Comparison of ENCODE assay signal across 3 cellular contexts in the genomic region with DNA sequence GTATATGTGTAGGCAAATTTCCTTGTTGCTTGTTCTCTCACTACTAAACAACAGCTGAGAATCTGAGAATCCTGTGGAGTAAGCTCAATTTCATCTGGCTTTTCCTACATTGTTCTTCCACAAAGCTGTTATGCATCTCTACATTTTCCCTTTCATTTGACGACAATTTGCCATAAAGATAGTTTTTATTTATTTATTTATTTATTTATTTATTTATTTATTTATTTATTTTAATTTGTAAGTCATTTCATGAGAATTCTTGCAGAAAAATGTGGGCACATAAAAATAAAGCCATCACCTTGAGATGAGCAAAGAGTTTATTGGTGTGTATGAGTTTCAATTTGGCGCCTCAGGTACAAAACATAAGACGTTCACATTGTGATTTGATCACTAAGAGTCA.
TF ChIP-seq lines count a peak whose summit lies in the region.

No MANE protein-coding gene starts in this region.

TF ChIP-seq in GM23338, 12 proteins besides CTCF, POLR2A, EP300 and RAD21 (continued from another document and continues in another):
- TF ChIP-seq, protein P1, sequence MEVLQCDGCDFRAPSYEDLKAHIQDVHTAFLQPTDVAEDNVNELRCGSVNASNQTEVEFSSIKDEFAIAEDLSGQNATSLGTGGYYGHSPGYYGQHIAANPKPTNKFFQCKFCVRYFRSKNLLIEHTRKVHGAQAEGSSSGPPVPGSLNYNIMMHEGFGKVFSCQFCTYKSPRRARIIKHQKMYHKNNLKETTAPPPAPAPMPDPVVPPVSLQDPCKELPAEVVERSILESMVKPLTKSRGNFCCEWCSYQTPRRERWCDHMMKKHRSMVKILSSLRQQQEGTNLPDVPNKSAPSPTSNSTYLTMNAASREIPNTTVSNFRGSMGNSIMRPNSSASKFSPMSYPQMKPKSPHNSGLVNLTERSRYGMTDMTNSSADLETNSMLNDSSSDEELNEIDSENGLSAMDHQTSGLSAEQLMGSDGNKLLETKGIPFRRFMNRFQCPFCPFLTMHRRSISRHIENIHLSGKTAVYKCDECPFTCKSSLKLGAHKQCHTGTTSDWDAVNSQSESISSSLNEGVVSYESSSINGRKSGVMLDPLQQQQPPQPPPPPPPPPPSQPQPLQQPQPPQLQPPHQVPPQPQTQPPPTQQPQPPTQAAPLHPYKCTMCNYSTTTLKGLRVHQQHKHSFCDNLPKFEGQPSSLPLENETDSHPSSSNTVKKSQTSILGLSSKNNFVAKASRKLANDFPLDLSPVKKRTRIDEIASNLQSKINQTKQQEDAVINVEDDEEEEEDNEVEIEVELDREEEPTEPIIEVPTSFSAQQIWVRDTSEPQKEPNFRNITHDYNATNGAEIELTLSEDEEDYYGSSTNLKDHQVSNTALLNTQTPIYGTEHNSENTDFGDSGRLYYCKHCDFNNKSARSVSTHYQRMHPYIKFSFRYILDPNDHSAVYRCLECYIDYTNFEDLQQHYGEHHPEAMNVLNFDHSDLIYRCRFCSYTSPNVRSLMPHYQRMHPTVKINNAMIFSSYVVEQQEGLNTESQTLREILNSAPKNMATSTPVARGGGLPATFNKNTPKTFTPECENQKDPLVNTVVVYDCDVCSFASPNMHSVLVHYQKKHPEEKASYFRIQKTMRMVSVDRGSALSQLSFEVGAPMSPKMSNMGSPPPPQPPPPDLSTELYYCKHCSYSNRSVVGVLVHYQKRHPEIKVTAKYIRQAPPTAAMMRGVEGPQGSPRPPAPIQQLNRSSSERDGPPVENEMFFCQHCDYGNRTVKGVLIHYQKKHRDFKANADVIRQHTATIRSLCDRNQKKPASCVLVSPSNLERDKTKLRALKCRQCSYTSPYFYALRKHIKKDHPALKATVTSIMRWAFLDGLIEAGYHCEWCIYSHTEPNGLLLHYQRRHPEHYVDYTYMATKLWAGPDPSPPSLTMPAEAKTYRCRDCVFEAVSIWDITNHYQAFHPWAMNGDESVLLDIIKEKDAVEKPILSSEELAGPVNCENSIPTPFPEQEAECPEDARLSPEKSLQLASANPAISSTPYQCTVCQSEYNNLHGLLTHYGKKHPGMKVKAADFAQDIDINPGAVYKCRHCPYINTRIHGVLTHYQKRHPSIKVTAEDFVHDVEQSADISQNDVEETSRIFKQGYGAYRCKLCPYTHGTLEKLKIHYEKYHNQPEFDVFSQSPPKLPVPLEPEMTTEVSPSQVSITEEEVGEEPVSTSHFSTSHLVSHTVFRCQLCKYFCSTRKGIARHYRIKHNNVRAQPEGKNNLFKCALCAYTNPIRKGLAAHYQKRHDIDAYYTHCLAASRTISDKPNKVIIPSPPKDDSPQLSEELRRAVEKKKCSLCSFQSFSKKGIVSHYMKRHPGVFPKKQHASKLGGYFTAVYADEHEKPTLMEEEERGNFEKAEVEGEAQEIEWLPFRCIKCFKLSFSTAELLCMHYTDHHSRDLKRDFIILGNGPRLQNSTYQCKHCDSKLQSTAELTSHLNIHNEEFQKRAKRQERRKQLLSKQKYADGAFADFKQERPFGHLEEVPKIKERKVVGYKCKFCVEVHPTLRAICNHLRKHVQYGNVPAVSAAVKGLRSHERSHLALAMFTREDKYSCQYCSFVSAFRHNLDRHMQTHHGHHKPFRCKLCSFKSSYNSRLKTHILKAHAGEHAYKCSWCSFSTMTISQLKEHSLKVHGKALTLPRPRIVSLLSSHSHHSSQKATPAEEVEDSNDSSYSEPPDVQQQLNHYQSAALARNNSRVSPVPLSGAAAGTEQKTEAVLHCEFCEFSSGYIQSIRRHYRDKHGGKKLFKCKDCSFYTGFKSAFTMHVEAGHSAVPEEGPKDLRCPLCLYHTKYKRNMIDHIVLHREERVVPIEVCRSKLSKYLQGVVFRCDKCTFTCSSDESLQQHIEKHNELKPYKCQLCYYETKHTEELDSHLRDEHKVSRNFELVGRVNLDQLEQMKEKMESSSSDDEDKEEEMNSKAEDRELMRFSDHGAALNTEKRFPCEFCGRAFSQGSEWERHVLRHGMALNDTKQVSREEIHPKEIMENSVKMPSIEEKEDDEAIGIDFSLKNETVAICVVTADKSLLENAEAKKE (CRISPR knock-in tag; IDR thresholded peaks at IDR 0.05) = no peak

TF ChIP-seq in HEK293, 187 proteins besides CTCF, POLR2A, EP300 and RAD21 (continued from another document and continues in another):
- TF ChIP-seq ZNF394 (tag by site-specific recombination; IDR thresholded peaks at IDR 0.05; ENCODE audit: borderline replicate concordance) = peak; percentile 60; the same call in 1 of the 2 replicates
- TF ChIP-seq, protein P2, sequence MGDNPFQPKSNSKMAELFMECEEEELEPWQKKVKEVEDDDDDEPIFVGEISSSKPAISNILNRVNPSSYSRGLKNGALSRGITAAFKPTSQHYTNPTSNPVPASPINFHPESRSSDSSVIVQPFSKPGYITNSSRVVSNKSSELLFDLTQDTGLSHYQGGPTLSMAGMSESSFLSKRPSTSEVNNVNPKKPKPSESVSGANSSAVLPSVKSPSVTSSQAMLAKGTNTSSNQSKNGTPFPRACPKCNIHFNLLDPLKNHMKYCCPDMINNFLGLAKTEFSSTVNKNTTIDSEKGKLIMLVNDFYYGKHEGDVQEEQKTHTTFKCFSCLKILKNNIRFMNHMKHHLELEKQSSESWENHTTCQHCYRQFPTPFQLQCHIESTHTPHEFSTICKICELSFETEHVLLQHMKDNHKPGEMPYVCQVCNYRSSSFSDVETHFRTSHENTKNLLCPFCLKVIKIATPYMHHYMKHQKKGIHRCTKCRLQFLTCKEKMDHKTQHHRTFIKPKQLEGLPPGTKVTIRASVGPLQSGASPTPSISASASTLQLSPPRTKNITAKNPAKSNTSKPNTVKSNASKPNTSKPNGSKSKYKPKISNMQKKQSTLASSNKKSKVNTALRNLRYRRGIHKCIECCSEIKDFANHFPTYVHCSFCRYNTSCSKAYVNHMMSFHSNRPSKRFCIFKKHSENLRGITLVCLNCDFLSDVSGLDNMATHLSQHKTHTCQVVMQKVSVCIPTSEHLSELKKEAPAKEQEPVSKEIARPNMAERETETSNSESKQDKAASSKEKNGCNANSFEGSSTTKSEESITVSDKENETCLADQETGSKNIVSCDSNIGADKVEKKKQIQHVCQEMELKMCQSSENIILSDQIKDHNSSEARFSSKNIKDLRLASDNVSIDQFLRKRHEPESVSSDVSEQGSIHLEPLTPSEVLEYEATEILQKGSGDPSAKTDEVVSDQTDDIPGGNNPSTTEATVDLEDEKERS (tag by site-specific recombination; IDR thresholded peaks at IDR 0.05) = no peak
- TF ChIP-seq, protein P3, sequence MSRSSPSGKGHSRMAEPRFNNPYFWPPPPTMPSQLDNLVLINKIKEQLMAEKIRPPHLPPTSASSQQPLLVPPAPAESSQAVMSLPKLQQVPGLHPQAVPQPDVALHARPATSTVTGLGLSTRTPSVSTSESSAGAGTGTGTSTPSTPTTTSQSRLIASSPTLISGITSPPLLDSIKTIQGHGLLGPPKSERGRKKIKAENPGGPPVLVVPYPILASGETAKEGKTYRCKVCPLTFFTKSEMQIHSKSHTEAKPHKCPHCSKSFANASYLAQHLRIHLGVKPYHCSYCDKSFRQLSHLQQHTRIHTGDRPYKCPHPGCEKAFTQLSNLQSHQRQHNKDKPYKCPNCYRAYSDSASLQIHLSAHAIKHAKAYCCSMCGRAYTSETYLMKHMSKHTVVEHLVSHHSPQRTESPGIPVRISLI (tag by site-specific recombination; IDR thresholded peaks at IDR 0.05) = no peak
- no peak for TF ChIP-seq ZNF146 (tag by site-specific recombination; IDR thresholded peaks at IDR 0.05)
- TF ChIP-seq ZNF24 (tag by site-specific recombination; IDR thresholded peaks at IDR 0.05) = no peak
- TF ChIP-seq, protein P4, sequence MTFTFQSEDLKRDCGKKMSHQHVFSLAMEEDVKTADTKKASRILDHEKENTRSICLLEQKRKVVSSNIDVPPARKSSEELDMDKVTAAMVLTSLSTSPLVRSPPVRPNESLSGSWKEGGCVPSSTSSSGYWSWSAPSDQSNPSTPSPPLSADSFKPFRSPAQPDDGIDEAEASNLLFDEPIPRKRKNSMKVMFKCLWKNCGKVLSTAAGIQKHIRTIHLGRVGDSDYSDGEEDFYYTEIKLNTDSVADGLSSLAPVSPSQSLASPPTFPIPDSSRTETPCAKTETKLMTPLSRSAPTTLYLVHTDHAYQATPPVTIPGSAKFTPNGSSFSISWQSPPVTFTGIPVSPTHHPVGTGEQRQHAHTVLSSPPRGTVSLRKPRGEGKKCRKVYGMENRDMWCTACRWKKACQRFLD (tag by site-specific recombination; IDR thresholded peaks at IDR 0.05) = no peak
- no peak for TF ChIP-seq KLF10 (tag by site-specific recombination; IDR thresholded peaks at IDR 0.05)
- TF ChIP-seq ZNF768 (tag by site-specific recombination; IDR thresholded peaks at IDR 0.05) = no peak
- TF ChIP-seq ZNF175 (tag by site-specific recombination; IDR thresholded peaks at IDR 0.05) = no peak
- no peak for TF ChIP-seq ZFP69B (tag by site-specific recombination; IDR thresholded peaks at IDR 0.05)
- no peak for TF ChIP-seq ZSCAN30 (tag by site-specific recombination; IDR thresholded peaks at IDR 0.05)

TF ChIP-seq in SK-N-SH treated with all-trans-retinoic acid at 6 μM for 48 hours, 23 proteins besides CTCF, POLR2A, EP300 and RAD21 (continued from another document):
- TF ChIP-seq, protein P5, sequence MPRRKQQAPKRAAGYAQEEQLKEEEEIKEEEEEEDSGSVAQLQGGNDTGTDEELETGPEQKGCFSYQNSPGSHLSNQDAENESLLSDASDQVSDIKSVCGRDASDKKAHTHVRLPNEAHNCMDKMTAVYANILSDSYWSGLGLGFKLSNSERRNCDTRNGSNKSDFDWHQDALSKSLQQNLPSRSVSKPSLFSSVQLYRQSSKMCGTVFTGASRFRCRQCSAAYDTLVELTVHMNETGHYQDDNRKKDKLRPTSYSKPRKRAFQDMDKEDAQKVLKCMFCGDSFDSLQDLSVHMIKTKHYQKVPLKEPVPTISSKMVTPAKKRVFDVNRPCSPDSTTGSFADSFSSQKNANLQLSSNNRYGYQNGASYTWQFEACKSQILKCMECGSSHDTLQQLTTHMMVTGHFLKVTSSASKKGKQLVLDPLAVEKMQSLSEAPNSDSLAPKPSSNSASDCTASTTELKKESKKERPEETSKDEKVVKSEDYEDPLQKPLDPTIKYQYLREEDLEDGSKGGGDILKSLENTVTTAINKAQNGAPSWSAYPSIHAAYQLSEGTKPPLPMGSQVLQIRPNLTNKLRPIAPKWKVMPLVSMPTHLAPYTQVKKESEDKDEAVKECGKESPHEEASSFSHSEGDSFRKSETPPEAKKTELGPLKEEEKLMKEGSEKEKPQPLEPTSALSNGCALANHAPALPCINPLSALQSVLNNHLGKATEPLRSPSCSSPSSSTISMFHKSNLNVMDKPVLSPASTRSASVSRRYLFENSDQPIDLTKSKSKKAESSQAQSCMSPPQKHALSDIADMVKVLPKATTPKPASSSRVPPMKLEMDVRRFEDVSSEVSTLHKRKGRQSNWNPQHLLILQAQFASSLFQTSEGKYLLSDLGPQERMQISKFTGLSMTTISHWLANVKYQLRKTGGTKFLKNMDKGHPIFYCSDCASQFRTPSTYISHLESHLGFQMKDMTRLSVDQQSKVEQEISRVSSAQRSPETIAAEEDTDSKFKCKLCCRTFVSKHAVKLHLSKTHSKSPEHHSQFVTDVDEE (CRISPR knock-in tag; IDR thresholded peaks at IDR 0.05) = no peak
